In genomic region chr5:160419458-160420330, GRCh38 we compare ENCODE assay signal across 1 cellular context.
TF ChIP-seq lines count a peak whose summit lies in the region.

No MANE protein-coding gene starts in this region.

TF ChIP-seq in endothelial cell of umbilical vein, 7 proteins besides CTCF, POLR2A, EP300 and RAD21:
- TF ChIP-seq GATA2 (IDR thresholded peaks at IDR 0.05; ENCODE audit: insufficient read depth, insufficient read length, low read depth, low read length) = no peak
- no peak for TF ChIP-seq MAX (IDR thresholded peaks at IDR 0.05; ENCODE audit: insufficient read depth, insufficient read length)
- no peak for TF ChIP-seq POLR2AphosphoS5 (IDR thresholded peaks at IDR 0.05; ENCODE audit: insufficient read depth, low read depth, low read length)
- no peak for TF ChIP-seq MYC (IDR thresholded peaks at IDR 0.05; ENCODE audit: low read depth, low read length)
- no peak for TF ChIP-seq JUN (IDR thresholded peaks at IDR 0.05; ENCODE audit: borderline replicate concordance, insufficient read depth, insufficient read length, low read depth)
- no peak for TF ChIP-seq FOS (IDR thresholded peaks at IDR 0.05; ENCODE audit: borderline replicate concordance, insufficient read depth, low read length)
- TF ChIP-seq EZH2 (IDR thresholded peaks at IDR 0.05; ENCODE audit: borderline replicate concordance, low read depth, low read length, severe bottlenecking) = no peak
